1 cellular context compared by ENCODE assay signal in genomic region chr19:2478756-2479555, GRCh38.
TF ChIP-seq lines count a peak whose summit lies in the region.

No MANE protein-coding gene starts in this region.

TF ChIP-seq in GM12878, 131 proteins besides CTCF, POLR2A, EP300 and RAD21 (continued from another document and continues in another):
- TF ChIP-seq, protein P1, sequence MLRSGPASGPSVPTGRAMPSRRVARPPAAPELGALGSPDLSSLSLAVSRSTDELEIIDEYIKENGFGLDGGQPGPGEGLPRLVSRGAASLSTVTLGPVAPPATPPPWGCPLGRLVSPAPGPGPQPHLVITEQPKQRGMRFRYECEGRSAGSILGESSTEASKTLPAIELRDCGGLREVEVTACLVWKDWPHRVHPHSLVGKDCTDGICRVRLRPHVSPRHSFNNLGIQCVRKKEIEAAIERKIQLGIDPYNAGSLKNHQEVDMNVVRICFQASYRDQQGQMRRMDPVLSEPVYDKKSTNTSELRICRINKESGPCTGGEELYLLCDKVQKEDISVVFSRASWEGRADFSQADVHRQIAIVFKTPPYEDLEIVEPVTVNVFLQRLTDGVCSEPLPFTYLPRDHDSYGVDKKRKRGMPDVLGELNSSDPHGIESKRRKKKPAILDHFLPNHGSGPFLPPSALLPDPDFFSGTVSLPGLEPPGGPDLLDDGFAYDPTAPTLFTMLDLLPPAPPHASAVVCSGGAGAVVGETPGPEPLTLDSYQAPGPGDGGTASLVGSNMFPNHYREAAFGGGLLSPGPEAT (IDR thresholded peaks at IDR 0.05; ENCODE audit: low read depth): peak; percentile 89
- TF ChIP-seq GATAD2B (conservative IDR thresholded peaks at IDR 0.05; ENCODE audit: low read depth) (peak; percentile 46; the same call in 1 of the 2 replicates), RBBP5 (conservative IDR thresholded peaks at IDR 0.05) (no peak), ZNF24 (IDR thresholded peaks at IDR 0.05) (no peak), CBX5 (IDR thresholded peaks at IDR 0.05; ENCODE audit: low read depth) (no peak), LARP7 (IDR thresholded peaks at IDR 0.05) (0 out of 2 replicates have a peak, but pooled peaks have one; percentile 13), YY1 (IDR thresholded peaks at IDR 0.05; ENCODE audit: low read depth, low read length) (no peak; the same call in none of the 2 replicates), SP1 (IDR thresholded peaks at IDR 0.05; ENCODE audit: low read depth, low read length) (no peak), JUNB (IDR thresholded peaks at IDR 0.05) (no peak), ZNF217 (IDR thresholded peaks at IDR 0.05) (peak; percentile 53; the same call in 1 of the 2 replicates), SIX5 (IDR thresholded peaks at IDR 0.05; ENCODE audit: low read depth, low read length, severe bottlenecking) (no peak), BHLHE40 (IDR thresholded peaks at IDR 0.05; ENCODE audit: borderline replicate concordance in 1 of 2, low read depth in 2 of 2, low read length in 1 of 2) (peak; percentile 91 to 92), HDAC6 (IDR thresholded peaks at IDR 0.05; ENCODE audit: unreplicated experiment) (no peak), FOXM1 (IDR thresholded peaks at IDR 0.05; ENCODE audit: low read depth, low read length) (peak; percentile 50), RCOR1 (conservative IDR thresholded peaks at IDR 0.05; ENCODE audit: low read depth, low read length) (no peak), STAT3 (IDR thresholded peaks at IDR 0.05; ENCODE audit: low read depth, low read length) (no peak), ZZZ3 (IDR thresholded peaks at IDR 0.05; ENCODE audit: control insufficient read depth, insufficient read length, low read depth) (no peak), USF2 (IDR thresholded peaks at IDR 0.05; ENCODE audit: borderline replicate concordance, low read depth, low read length) (no peak), ATF7 (IDR thresholded peaks at IDR 0.05; ENCODE audit: low read depth) (peak; percentile 45; the same call in 1 of the 2 replicates), CREB1 (IDR thresholded peaks at IDR 0.05; ENCODE audit: low read depth) (peak; percentile 28; the same call in 1 of the 2 replicates), MEF2B (IDR thresholded peaks at IDR 0.05; ENCODE audit: partially characterized antibody, poor library complexity, severe bottlenecking) (peak; percentile 90), MXI1 (IDR thresholded peaks at IDR 0.05; ENCODE audit: low read depth, low read length) (no peak), MEF2A (IDR thresholded peaks at IDR 0.05; ENCODE audit: insufficient read depth, low read depth, low read length) (peak; percentile 76; the same call in 1 of the 2 replicates), MYC (IDR thresholded peaks at IDR 0.05; ENCODE audit: insufficient read depth, insufficient read length, insufficient replicate concordance, low read length, severe bottlenecking) (no peak), ETV6 (conservative IDR thresholded peaks at IDR 0.05 in 1 of 2, IDR thresholded peaks at IDR 0.05 in 1 of 2; ENCODE audit: borderline replicate concordance in 1 of 2, low read depth in 1 of 2) (no peak; a peak in 1 of 4 replicates), SUPT20H (IDR thresholded peaks at IDR 0.05; ENCODE audit: borderline replicate concordance, control insufficient read depth, low read depth, low read length) (no peak), CHD4 (IDR thresholded peaks at IDR 0.05) (no peak; the same call in 1 of the 2 replicates), CHD2 (IDR thresholded peaks at IDR 0.05; ENCODE audit: borderline replicate concordance, low read depth, low read length) (no peak; the same call in 1 of the 2 replicates), GABPA (IDR thresholded peaks at IDR 0.05; ENCODE audit: low read depth) (no peak), BCL3 (IDR thresholded peaks at IDR 0.05; ENCODE audit: borderline replicate concordance, insufficient read depth, low read depth, low read length, poor library complexity, severe bottlenecking) (peak; percentile 86), PBX3 (IDR thresholded peaks at IDR 0.05; ENCODE audit: insufficient replicate concordance, low read depth, low read length) (no peak), TCF7 (IDR thresholded peaks at IDR 0.05; ENCODE audit: borderline replicate concordance) (no peak; the same call in 1 of the 2 replicates), RELA (IDR thresholded peaks at IDR 0.05; ENCODE audit: borderline replicate concordance, partially characterized antibody) (peak; percentile 92), KAT2A (conservative IDR thresholded peaks at IDR 0.05; ENCODE audit: control insufficient read depth, low read depth, low read length) (no peak), NFIC (IDR thresholded peaks at IDR 0.05; ENCODE audit: low read depth, low read length) (peak; percentile 84), RFX5 (IDR thresholded peaks at IDR 0.05; ENCODE audit: low read depth, low read length) (no peak), NBN (IDR thresholded peaks at IDR 0.05) (peak; percentile 95), CHD1 (IDR thresholded peaks at IDR 0.05; ENCODE audit: low read depth, low read length) (no peak), PAX8 (IDR thresholded peaks at IDR 0.05) (no peak), FOXK2 (IDR thresholded peaks at IDR 0.05) (no peak), CUX1 (IDR thresholded peaks at IDR 0.05; ENCODE audit: insufficient replicate concordance, low read depth, low read length) (no peak), KDM1A (IDR thresholded peaks at IDR 0.05; ENCODE audit: borderline replicate concordance) (no peak), NFXL1 (IDR thresholded peaks at IDR 0.05; ENCODE audit: borderline replicate concordance) (no peak), ESRRA (IDR thresholded peaks at IDR 0.05; ENCODE audit: low read length) (peak; percentile 67; the same call in 1 of the 2 replicates), JUND (IDR thresholded peaks at IDR 0.05; ENCODE audit: low read depth, low read length) (no peak), NR2F1 (conservative IDR thresholded peaks at IDR 0.05) (peak; percentile 93)
- TF ChIP-seq, protein P2, sequence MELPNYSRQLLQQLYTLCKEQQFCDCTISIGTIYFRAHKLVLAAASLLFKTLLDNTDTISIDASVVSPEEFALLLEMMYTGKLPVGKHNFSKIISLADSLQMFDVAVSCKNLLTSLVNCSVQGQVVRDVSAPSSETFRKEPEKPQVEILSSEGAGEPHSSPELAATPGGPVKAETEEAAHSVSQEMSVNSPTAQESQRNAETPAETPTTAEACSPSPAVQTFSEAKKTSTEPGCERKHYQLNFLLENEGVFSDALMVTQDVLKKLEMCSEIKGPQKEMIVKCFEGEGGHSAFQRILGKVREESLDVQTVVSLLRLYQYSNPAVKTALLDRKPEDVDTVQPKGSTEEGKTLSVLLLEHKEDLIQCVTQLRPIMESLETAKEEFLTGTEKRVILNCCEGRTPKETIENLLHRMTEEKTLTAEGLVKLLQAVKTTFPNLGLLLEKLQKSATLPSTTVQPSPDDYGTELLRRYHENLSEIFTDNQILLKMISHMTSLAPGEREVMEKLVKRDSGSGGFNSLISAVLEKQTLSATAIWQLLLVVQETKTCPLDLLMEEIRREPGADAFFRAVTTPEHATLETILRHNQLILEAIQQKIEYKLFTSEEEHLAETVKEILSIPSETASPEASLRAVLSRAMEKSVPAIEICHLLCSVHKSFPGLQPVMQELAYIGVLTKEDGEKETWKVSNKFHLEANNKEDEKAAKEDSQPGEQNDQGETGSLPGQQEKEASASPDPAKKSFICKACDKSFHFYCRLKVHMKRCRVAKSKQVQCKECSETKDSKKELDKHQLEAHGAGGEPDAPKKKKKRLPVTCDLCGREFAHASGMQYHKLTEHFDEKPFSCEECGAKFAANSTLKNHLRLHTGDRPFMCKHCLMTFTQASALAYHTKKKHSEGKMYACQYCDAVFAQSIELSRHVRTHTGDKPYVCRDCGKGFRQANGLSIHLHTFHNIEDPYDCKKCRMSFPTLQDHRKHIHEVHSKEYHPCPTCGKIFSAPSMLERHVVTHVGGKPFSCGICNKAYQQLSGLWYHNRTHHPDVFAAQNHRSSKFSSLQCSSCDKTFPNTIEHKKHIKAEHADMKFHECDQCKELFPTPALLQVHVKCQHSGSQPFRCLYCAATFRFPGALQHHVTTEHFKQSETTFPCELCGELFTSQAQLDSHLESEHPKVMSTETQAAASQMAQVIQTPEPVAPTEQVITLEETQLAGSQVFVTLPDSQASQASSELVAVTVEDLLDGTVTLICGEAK (IDR thresholded peaks at IDR 0.05; ENCODE audit: borderline replicate concordance): no peak
- TF ChIP-seq, protein P3, sequence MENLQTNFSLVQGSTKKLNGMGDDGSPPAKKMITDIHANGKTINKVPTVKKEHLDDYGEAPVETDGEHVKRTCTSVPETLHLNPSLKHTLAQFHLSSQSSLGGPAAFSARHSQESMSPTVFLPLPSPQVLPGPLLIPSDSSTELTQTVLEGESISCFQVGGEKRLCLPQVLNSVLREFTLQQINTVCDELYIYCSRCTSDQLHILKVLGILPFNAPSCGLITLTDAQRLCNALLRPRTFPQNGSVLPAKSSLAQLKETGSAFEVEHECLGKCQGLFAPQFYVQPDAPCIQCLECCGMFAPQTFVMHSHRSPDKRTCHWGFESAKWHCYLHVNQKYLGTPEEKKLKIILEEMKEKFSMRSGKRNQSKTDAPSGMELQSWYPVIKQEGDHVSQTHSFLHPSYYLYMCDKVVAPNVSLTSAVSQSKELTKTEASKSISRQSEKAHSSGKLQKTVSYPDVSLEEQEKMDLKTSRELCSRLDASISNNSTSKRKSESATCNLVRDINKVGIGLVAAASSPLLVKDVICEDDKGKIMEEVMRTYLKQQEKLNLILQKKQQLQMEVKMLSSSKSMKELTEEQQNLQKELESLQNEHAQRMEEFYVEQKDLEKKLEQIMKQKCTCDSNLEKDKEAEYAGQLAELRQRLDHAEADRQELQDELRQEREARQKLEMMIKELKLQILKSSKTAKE (IDR thresholded peaks at IDR 0.05; ENCODE audit: low read depth, poor library complexity, severe bottlenecking): no peak
- TF ChIP-seq, protein P4, sequence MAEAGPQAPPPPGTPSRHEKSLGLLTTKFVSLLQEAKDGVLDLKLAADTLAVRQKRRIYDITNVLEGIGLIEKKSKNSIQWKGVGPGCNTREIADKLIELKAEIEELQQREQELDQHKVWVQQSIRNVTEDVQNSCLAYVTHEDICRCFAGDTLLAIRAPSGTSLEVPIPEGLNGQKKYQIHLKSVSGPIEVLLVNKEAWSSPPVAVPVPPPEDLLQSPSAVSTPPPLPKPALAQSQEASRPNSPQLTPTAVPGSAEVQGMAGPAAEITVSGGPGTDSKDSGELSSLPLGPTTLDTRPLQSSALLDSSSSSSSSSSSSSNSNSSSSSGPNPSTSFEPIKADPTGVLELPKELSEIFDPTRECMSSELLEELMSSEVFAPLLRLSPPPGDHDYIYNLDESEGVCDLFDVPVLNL (IDR thresholded peaks at IDR 0.05; ENCODE audit: low read depth, low read length): no peak
